Comparison of ENCODE assay signal across 23 cellular contexts in the genomic region with DNA sequence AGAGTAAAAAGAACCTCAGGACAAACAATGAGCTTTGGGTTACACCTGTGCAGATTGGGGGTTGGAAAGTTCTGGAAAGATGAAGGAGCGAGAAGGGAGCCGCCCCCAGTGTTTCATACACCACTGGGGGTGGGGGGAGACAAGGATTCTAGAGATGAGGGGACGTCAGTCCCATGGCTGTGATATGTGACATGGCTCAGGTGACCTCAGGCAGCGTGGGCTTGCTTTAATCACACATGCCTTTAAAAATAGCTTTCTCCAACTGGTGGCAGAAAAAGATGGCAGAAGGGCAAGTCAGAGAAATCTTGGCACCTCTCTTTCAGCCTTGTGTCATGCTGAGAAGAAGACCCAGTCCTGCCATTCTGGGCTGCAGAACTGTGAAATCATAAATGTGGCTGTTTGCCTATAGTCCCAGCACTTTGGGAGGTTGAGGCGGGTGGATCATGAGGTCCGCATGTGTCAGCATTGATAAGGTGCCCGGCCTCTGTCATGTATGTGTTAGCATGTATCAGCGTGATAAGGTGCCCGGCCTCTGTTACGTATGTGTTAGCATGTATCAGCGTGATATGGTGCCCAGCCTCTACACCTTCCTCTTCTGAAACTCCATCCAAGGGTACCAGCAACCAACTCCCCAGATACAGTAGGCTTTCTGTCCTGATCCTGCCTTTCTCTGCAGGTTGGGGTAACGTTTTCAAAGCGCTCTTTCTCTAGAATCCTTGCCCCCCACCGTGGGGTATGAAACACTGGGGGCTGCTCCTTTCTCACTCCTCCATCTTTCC. TPM values are rescaled to one million over a fixed set of nuclear protein-coding genes. Genes with fewer than 3 reads are reported as not detected.
DNase-seq lines count a peak whose midpoint lies in the region; ATAC-seq, FAIRE-seq and TF ChIP-seq lines count a peak whose summit lies in the region.
"Had no signal": no experiment of that assay in that cellular context is flagged by ENCODE, and none has a peak within 500 bp of the region (broad histone marks: within the 10 kb centered on the region; RNA-seq: fewer than 3 reads in every experiment).

No MANE protein-coding gene starts in this region.

- no peak overlapping the region for H3K27ac ChIP-seq in kidney (ENCODE audit: low read depth in 2 of 2, low read length in 2 of 2)
- H3K27ac ChIP-seq: C4-2B, colonic mucosa, neural progenitor cell, testis, uterus had no signal

- no peaks in the 10 kb centered on the region for H3K9me3 ChIP-seq in kidney (ENCODE audit: control insufficient read depth in 1 of 2, low read length in 2 of 2)
- H3K9me3 ChIP-seq: colonic mucosa, testis, uterus had no signal

- peak overlapping the region; percentile 56 for H3K4me3 Mint-ChIP-seq in endothelial cell (ENCODE audit: unreplicated experiment)
- H3K4me3 Mint-ChIP-seq: activated CD4-positive, alpha-beta memory T cell treated with anti-CD3 and anti-CD28 coated beads, Interleukin-2, amount 10 ng/mL, durations not matched to agents 7 days and 5 days; activated T-cell treated with anti-CD3 and anti-CD28 coated beads, Interleukin-2, amount 50 U/mL, for 24 hours; neural progenitor cell had no signal

- H3K36me3 Mint-ChIP-seq in activated naive CD4-positive, alpha-beta T cell treated with anti-CD3 and anti-CD28 coated beads, Interleukin-2, amount 50 U/mL, for 72 hours: no peaks in the 10 kb centered on the region
- peaks cover 58% of the 10 kb centered on the region for H3K36me3 Mint-ChIP-seq in endothelial cell (ENCODE audit: low read depth, unreplicated experiment)

- no peaks in the 10 kb centered on the region for H3K9me3 Mint-ChIP-seq in activated naive CD4-positive, alpha-beta T cell treated with anti-CD3 and anti-CD28 coated beads, Interleukin-2, amount 50 U/mL, for 72 hours
- H3K9me3 Mint-ChIP-seq in endothelial cell (ENCODE audit: unreplicated experiment): no peaks in the 10 kb centered on the region
- H3K9me3 Mint-ChIP-seq: activated CD4-positive, alpha-beta memory T cell treated with anti-CD3 and anti-CD28 coated beads, Interleukin-2, amount 10 ng/mL, durations not matched to agents 7 days and 5 days; activated T-cell treated with anti-CD3 and anti-CD28 coated beads, Interleukin-2, amount 50 U/mL, for 24 hours; neural progenitor cell had no signal

- H3K27ac Mint-ChIP-seq in activated naive CD4-positive, alpha-beta T cell treated with anti-CD3 and anti-CD28 coated beads, Interleukin-2, amount 50 U/mL, for 72 hours: peak overlapping the region; percentile 14 to 17
- peak overlapping the region; percentile 4 for H3K27ac Mint-ChIP-seq in endothelial cell (ENCODE audit: unreplicated experiment)
- H3K27ac Mint-ChIP-seq: activated T-cell treated with anti-CD3 and anti-CD28 coated beads, Interleukin-2, amount 50 U/mL, for 24 hours; neural progenitor cell had no signal

- peaks cover 0 to 2% of the 10 kb centered on the region in 2 donors for H3K4me1 ChIP-seq in kidney (ENCODE audit: control insufficient read depth in 1 of 2, insufficient read depth in 1 of 2, low read depth in 1 of 2, low read length in 2 of 2)
- H3K4me1 ChIP-seq: colonic mucosa, neural progenitor cell, uterus had no signal

- no peak for ATAC-seq in activated naive CD4-positive, alpha-beta T cell treated with anti-CD3 and anti-CD28 coated beads, Interleukin-2, amount 50 U/mL, for 72 hours
- no peak for ATAC-seq in sciatic nerve

- peaks cover 13% of the 10 kb centered on the region for H3K4me1 Mint-ChIP-seq in endothelial cell (ENCODE audit: unreplicated experiment)

- FAIRE-seq in HTR-8/SVneo (lab: Jason Lieb, UNC) (peak; percentile 26), kidney (lab: Jason Lieb, UNC) (no peak)
- FAIRE-seq: bronchial epithelial cell, D721Med, GM12878 had no signal

- peaks cover 5% of the 10 kb centered on the region for H3K27me3 Mint-ChIP-seq in endothelial cell (ENCODE audit: unreplicated experiment)
- H3K27me3 Mint-ChIP-seq: activated CD4-positive, alpha-beta memory T cell treated with anti-CD3 and anti-CD28 coated beads, Interleukin-2, amount 10 ng/mL, durations not matched to agents 7 days and 5 days; activated T-cell treated with anti-CD3 and anti-CD28 coated beads, Interleukin-2, amount 50 U/mL, for 24 hours had no signal

- H3K4me3 ChIP-seq in kidney (ENCODE audit: low read length in 2 of 2): no peak overlapping the region
- H3K4me3 ChIP-seq: colonic mucosa, GM12878, neural progenitor cell, testis, uterus had no signal

- peaks cover 57 to 66% of the 10 kb centered on the region in 2 donors for H3K36me3 ChIP-seq in kidney (ENCODE audit: control insufficient read depth in 1 of 2, insufficient read depth in 2 of 2, low read length in 2 of 2)
- H3K36me3 ChIP-seq: neural progenitor cell, uterus had no signal

- no peak for TF ChIP-seq CTCF in endothelial cell (IDR thresholded peaks at IDR 0.05; ENCODE audit: unreplicated experiment)
- no peak for TF ChIP-seq CTCF in kidney (IDR thresholded peaks at IDR 0.05; ENCODE audit: borderline replicate concordance, extremely low read depth, insufficient read depth)

- H3K9ac ChIP-seq in kidney (ENCODE audit: low read length in 2 of 2): no peak overlapping the region
- H3K9ac ChIP-seq: neural progenitor cell had no signal

- DNase-seq in activated naive CD4-positive, alpha-beta T cell treated with anti-CD3 and anti-CD28 coated beads, Interleukin-2, amount 50 U/mL, for 72 hours (ENCODE audit: low spot score in 2 of 2): no peak
- no peak for DNase-seq in activated naive CD4-positive, alpha-beta T cell treated with anti-CD3 and anti-CD28 coated beads, Interleukin-2, amount 50 U/mL, for 16 hours
- DNase-seq in HTR-8/SVneo (ENCODE audit: insufficient read length, low spot score) (no peak), endothelial cell (ENCODE audit: low spot score) (no peak), sciatic nerve (ENCODE audit: low spot score) (peak; percentile 39), midbrain (lab: John Stamatoyannopoulos, UW) (no peak), kidney (no peak)
- no peak for DNase-seq in stimulated activated CD8-positive, alpha-beta memory T cell treated with anti-CD3 and anti-CD28 coated beads, Interleukin-4, amount 100 ng/mL, for 48 hours
- DNase-seq: effector CD8-positive, alpha-beta T cell; KG1; NCI-H146; NCI-H446 treated with DMSO at 0.1 percent for 48 hours; posterior cingulate gyrus; testis; uterus had no signal

- intact Hi-C loops in sciatic nerve (cut with DNase I) (no loop called here), kidney (cut with DNase I) (loop anchor here (10.0 kb wide), 1 partner anchor 167 kb away; no protein-coding TSS in a partner anchor)

RNA-seq across cellular contexts. Expression of gene WIPI1, which starts 25.0 kb away (rescaled TPM):
- 10 to 100 TPM; 15.2 to 22.0 TPM for total RNA-seq in activated naive CD4-positive, alpha-beta T cell treated with anti-CD3 and anti-CD28 coated beads, Interleukin-2, amount 50 U/mL, for 72 hours
- total RNA-seq in endothelial cell (ENCODE audit: unreplicated experiment): 98.0 TPM
- 46.5 TPM for total RNA-seq in sciatic nerve
- 41.2 TPM for total RNA-seq in kidney
- polyA plus RNA-seq in kidney (ENCODE audit: insufficient read depth, low read depth, low replicate concordance): 40.9 TPM
